ENCODE assay signal across 8 cellular contexts in the genomic region with DNA sequence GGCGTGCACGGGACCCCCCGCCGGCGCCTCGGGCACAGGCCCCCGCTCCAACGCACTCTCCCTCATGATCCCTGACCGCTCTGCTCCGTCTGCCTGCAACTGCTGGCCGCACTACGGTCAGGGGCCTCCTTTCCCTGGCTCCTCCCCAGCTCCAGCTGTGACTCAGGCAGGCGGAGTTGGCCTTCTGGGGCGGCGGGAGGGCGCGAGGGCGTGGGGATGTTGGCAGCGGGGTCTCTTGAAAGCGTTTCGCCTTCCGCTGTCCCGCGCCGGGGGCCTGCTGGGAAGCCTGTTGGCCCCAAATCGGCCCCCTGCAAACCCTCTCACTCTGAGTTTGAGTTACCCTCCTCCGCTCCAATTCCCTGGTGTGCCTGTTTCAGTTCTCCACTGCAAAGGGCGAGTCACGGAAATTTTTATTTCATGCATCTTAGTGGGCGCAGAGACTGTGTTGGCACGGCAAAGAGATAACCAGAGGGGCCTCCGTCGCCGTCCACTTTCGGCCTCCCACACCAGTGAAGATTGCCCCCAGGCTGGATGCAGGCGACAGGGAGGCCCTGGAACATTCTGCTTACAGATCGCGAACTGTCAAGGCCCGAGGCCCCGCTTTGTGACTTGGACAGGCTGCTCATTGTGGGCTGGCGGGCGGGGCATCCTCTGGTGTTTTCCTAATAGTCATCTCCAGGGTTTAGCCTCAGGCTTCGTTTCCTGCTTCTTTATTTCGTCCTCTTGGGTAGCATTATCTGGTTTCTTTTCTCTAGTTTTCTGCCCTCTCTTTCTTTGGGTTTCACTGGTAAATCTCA. TPM values are rescaled to one million over a fixed set of nuclear protein-coding genes. Genes with fewer than 3 reads are reported as not detected.
A peak's percentile ranks its signal among the peaks of the same experiment; 100 is the strongest.
DNase-seq lines count a peak whose midpoint lies in the region; ATAC-seq, FAIRE-seq and TF ChIP-seq lines count a peak whose summit lies in the region.

A gene with protein sequence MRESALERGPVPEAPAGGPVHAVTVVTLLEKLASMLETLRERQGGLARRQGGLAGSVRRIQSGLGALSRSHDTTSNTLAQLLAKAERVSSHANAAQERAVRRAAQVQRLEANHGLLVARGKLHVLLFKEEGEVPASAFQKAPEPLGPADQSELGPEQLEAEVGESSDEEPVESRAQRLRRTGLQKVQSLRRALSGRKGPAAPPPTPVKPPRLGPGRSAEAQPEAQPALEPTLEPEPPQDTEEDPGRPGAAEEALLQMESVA (minus strand): TSS at position 91 of the 797 bp plus-strand sequence. CDS start 25 bp downstream, at position 66.

- H2AFZ ChIP-seq in H1 (ENCODE audit: low read length) = peak within 1 kb of the TSS; percentile 5; the same call in 1 of the 2 replicates

- H3K4me1 Mint-ChIP-seq in memory B cell = peaks cover 9% of the 10 kb centered on the region
- peaks cover 64% of the 10 kb centered on the region for H3K4me1 Mint-ChIP-seq in stimulated activated naive CD8-positive, alpha-beta T cell treated with anti-CD3 and anti-CD28 coated beads, Interleukin-15, Interleukin-2, amounts not matched to agents 100 ng/mL and 50 ng/mL, for 24 hours (ENCODE audit: low read depth)

- no peaks in the 10 kb centered on the region for H3K36me3 ChIP-seq in H1 (ENCODE audit: control insufficient read depth in 2 of 4, insufficient read depth in 4 of 4, low read length in 3 of 4)

- peak within 1 kb of the TSS; percentile 81 for H2BK120ac ChIP-seq in H1 (replicated peaks; ENCODE audit: low read depth, low read length)

- 12% methylated on average over 37 of the region's 44 CpGs; no CpG with 5 or more reads in 1 of the 2 experiments for WGBS in H1 (ENCODE audit: extremely low coverage in 1 of 2, insufficient coverage in 1 of 2, insufficient read length in 1 of 2, insufficient replicate concordance in 2 of 2, low coverage in 1 of 2, low lambda C conversion rate in 2 of 2, missing lambda C conversion rate in 1 of 2), 2 experiments

- H3K18ac ChIP-seq in H1 (ENCODE audit: extremely low read depth, low read length) = peak within 1 kb of the TSS; percentile 96

- H2BK12ac ChIP-seq in H1 (ENCODE audit: low read depth, low read length) = peak within 1 kb of the TSS; percentile 92

- peak within 1 kb of the TSS; percentile 92 for H3K4ac ChIP-seq in H1 (replicated peaks; ENCODE audit: insufficient read length, low read depth, low read length)

- ATAC-seq in GM18867 (IDR thresholded peaks at IDR 0.05; ENCODE audit: unreplicated experiment) = peak; percentile 70
- ATAC-seq in HG03039 (IDR thresholded peaks at IDR 0.05; ENCODE audit: unreplicated experiment) = peak; percentile 35
- peak; percentile 78 to 81 for ATAC-seq in activated CD4-positive, CD25-positive, alpha-beta regulatory T cell treated with anti-CD3 and anti-CD28 coated beads, Interleukin-2, amount 50 U/mL, for 24 hours
- no peak for ATAC-seq in memory B cell (ENCODE audit: low read depth)

- no peak for TF ChIP-seq RAD21 in H1 (IDR thresholded peaks at IDR 0.05 in 1 of 2, conservative IDR thresholded peaks at IDR 0.05 in 1 of 2; ENCODE audit: low read depth in 2 of 2, low read length in 2 of 2)

- CTCF ChIA-PET in H1 (lab: Charles Lee; ENCODE audit: partially characterized antibody) = interaction anchor here (0.8 to 12.8 kb wide), 11 partner anchors 13 to 385 kb away, joined by 3 to 145 read pairs (median 7); partner anchors contain the start of gene CCKBR

- peak within 1 kb of the TSS; percentile 64 for H3K56ac ChIP-seq in H1 (replicated peaks; ENCODE audit: insufficient read length, low read depth, low read length)

- H3K23ac ChIP-seq in H1 (ENCODE audit: insufficient read length) = no peak within 1 kb of the TSS

- TF ChIP-seq POLR2A in H1 (IDR thresholded peaks at IDR 0.05; ENCODE audit: control extremely low read depth in 1 of 2, low read depth in 2 of 2, low read length in 2 of 2) = peak; percentile 81 to 88

- no peaks in the 10 kb centered on the region for H3K9me3 ChIP-seq in H1 (ENCODE audit: insufficient read depth in 2 of 2, low read depth in 1 of 2, low read length in 1 of 2)

- H2BK20ac ChIP-seq in H1 (ENCODE audit: low read length) = 0 out of 2 replicates have a peak within 1 kb of the TSS, but pooled peaks have one; percentile 86

- H3K9ac ChIP-seq in H1 (replicated peaks in 1 of 4; ENCODE audit: extremely low read depth in 1 of 4, low read depth in 3 of 4, low read length in 3 of 4) = peak within 1 kb of the TSS; percentile 60 to 82 (median 71)

- peak within 1 kb of the TSS; percentile 99; the same call in 1 of the 2 replicates for H2BK15ac ChIP-seq in H1 (ENCODE audit: low read length)

- no peaks in the 10 kb centered on the region for H3K79me1 ChIP-seq in H1 (ENCODE audit: low read depth, low read length)

- H4K20me1 ChIP-seq in H1 (replicated peaks in 1 of 2; ENCODE audit: control insufficient read depth in 1 of 2, insufficient read depth in 2 of 2, low read length in 2 of 2) = no peaks in the 10 kb centered on the region

- peaks cover 0 to 3% (median 1%) of the 10 kb centered on the region in 4 experiments; a peak in 1 of 7 replicates for H3K27me3 ChIP-seq in H1 (replicated peaks in 1 of 4; ENCODE audit: control insufficient read depth in 3 of 4, extremely low read depth in 1 of 4, insufficient read depth in 3 of 4, low read length in 3 of 4)

- H4K8ac ChIP-seq in H1 (ENCODE audit: extremely low read depth, insufficient read depth, low read length) = peak within 1 kb of the TSS; percentile 92

- H3K4me3 ChIP-seq in H1 (ENCODE audit: extremely low read depth in 1 of 4, insufficient read depth in 2 of 4, low read depth in 3 of 4, low read length in 4 of 4) = peak within 1 kb of the TSS; percentile 60 to 77 (median 62)

- H3K4me1 ChIP-seq in H1 (replicated peaks in 1 of 4; ENCODE audit: control insufficient read depth in 3 of 4, insufficient read depth in 4 of 4, low read length in 3 of 4) = peaks cover 5 to 36% (median 28%) of the 10 kb centered on the region in 4 experiments

- no peak for FAIRE-seq in H1 (lab: Jason Lieb, UNC)

- peak within 1 kb of the TSS; percentile 93; the same call in 1 of the 2 replicates for H2BK5ac ChIP-seq in H1 (ENCODE audit: low read depth, low read length)

- POLR2A ChIA-PET in H1 (lab: Charles Lee; ENCODE audit: partially characterized antibody) = interaction anchor here (0.8 to 1.8 kb wide), 9 partner anchors 13 to 363 kb away, joined by 3 to 7 read pairs (median 4); partner anchors contain the start of genes FHIP1B and MRPL17

- H3K79me2 ChIP-seq in H1 (ENCODE audit: control insufficient read depth in 1 of 2, insufficient read depth in 2 of 2, low read length in 2 of 2) = no peaks in the 10 kb centered on the region

- no peaks in the 10 kb centered on the region for H3K9me3 Mint-ChIP-seq in memory B cell
- no peaks in the 10 kb centered on the region for H3K9me3 Mint-ChIP-seq in stimulated activated naive CD8-positive, alpha-beta T cell treated with anti-CD3 and anti-CD28 coated beads, Interleukin-15, Interleukin-2, amounts not matched to agents 100 ng/mL and 50 ng/mL, for 24 hours

- peak within 1 kb of the TSS; percentile 97 for H4K91ac ChIP-seq in H1 (replicated peaks; ENCODE audit: insufficient read length, low read length)

- peak within 1 kb of the TSS; percentile 79 for H4K5ac ChIP-seq in H1 (ENCODE audit: insufficient read length, low read depth, low read length)

- peak in 1 of 2 experiments; percentile 81 for DNase-seq in H1 (ENCODE audit: low read depth in 1 of 2, low spot score in 2 of 2)
- no peak for DNase-seq in memory B cell (ENCODE audit: low spot score in 2 of 2)
- DNase-seq in NCI-H1105 treated with DMSO at 0.1 percent for 48 hours (lab: John Stamatoyannopoulos, UW) = no peak
- no peak for DNase-seq in hippocampal formation (lab: John Stamatoyannopoulos, UW)

- H3K36me3 Mint-ChIP-seq in memory B cell = no peaks in the 10 kb centered on the region
- H3K36me3 Mint-ChIP-seq in stimulated activated naive CD8-positive, alpha-beta T cell treated with anti-CD3 and anti-CD28 coated beads, Interleukin-15, Interleukin-2, amounts not matched to agents 100 ng/mL and 50 ng/mL, for 24 hours (ENCODE audit: low read depth) = peaks cover 19% of the 10 kb centered on the region

- TF ChIP-seq EP300 in H1 (IDR thresholded peaks at IDR 0.05; ENCODE audit: borderline replicate concordance in 1 of 2, low read depth in 2 of 2, low read length in 2 of 2) = no peak

- peak within 1 kb of the TSS; percentile 33 for H3K4me3 Mint-ChIP-seq in memory B cell
- H3K4me3 Mint-ChIP-seq in stimulated activated naive CD8-positive, alpha-beta T cell treated with anti-CD3 and anti-CD28 coated beads, Interleukin-15, Interleukin-2, amounts not matched to agents 100 ng/mL and 50 ng/mL, for 24 hours = peak within 1 kb of the TSS; percentile 88

- H3K4me2 ChIP-seq in H1 (ENCODE audit: insufficient read depth in 1 of 2, low read depth in 2 of 2, low read length in 2 of 2) = peak within 1 kb of the TSS; percentile 85 to 98

- no peak within 1 kb of the TSS for H3K27ac Mint-ChIP-seq in memory B cell
- H3K27ac Mint-ChIP-seq in stimulated activated naive CD8-positive, alpha-beta T cell treated with anti-CD3 and anti-CD28 coated beads, Interleukin-15, Interleukin-2, amounts not matched to agents 100 ng/mL and 50 ng/mL, for 24 hours = peak within 1 kb of the TSS; percentile 99

- peaks cover 19% of the 10 kb centered on the region for H3K23me2 ChIP-seq in H1 (ENCODE audit: low read depth, low read length)

- no peak for TF ChIP-seq CTCF in H1 (IDR thresholded peaks at IDR 0.05; ENCODE audit: control extremely low read depth in 1 of 3, insufficient read depth in 1 of 3, low read depth in 1 of 3, low read length in 3 of 3)

- no peak within 1 kb of the TSS for H2AK5ac ChIP-seq in H1 (ENCODE audit: low read depth, low read length)

- H3K14ac ChIP-seq in H1 (ENCODE audit: insufficient read length) = peak within 1 kb of the TSS; percentile 12

- H3K27ac ChIP-seq in H1 (ENCODE audit: low read depth, low read length) = peak within 1 kb of the TSS; percentile 72

- H3K27me3 Mint-ChIP-seq in memory B cell = peaks cover 34% of the 10 kb centered on the region
- H3K27me3 Mint-ChIP-seq in stimulated activated naive CD8-positive, alpha-beta T cell treated with anti-CD3 and anti-CD28 coated beads, Interleukin-15, Interleukin-2, amounts not matched to agents 100 ng/mL and 50 ng/mL, for 24 hours = peaks cover 49% of the 10 kb centered on the region

TF ChIP-seq in H1, 55 proteins besides CTCF, POLR2A, EP300 and RAD21 (continues in another document):
- TF ChIP-seq CEBPB (IDR thresholded peaks at IDR 0.05; ENCODE audit: low read depth, low read length) (no peak), SP1 (IDR thresholded peaks at IDR 0.05; ENCODE audit: low read depth, low read length) (no peak), GABPA (IDR thresholded peaks at IDR 0.05; ENCODE audit: borderline replicate concordance, insufficient read depth, low read length) (no peak)

RNA-seq across cellular contexts. Expression of the gene that starts here (rescaled TPM):
- total RNA-seq in H1 (2021; fragmentation: NEBNext Ultra II Directional; extraction: Animal tissue kit (Norgen Biotek cat#: 25700)) = 17.7 and 20.4 TPM in 2 replicates
- 26.4 and 27.6 TPM in 2 replicates for polyA plus RNA-seq in H1 (2011; rRNA removed)
- 32.4 TPM for polyA plus RNA-seq in H1 (2011; cell fraction: cytosol; rRNA removed)
- 21.2 TPM for polyA plus RNA-seq in H1 (2011; cell fraction: nucleus; rRNA removed)
- 14.5 to 21.3 TPM (median 18.9 TPM) in 4 replicates for polyA plus RNA-seq in H1 (2012, experiment 1 of 2)
- 22.2 TPM for polyA plus RNA-seq in H1 (2012, experiment 2 of 2)
- 10.8 TPM for polyA plus RNA-seq in H1 (2013, experiment 1 of 2)
- polyA plus RNA-seq in H1 (2013, experiment 2 of 2) = 10.4 TPM
- polyA minus RNA-seq in H1 (2011; rRNA and poly(A)+ RNA removed) = 1.5 and 2.9 TPM in 2 replicates
- polyA minus RNA-seq in H1 (2011; cell fraction: cytosol; rRNA and poly(A)+ RNA removed) = 4.3 TPM
- polyA minus RNA-seq in H1 (2011; cell fraction: nucleus; rRNA and poly(A)+ RNA removed) = 18.5 TPM
